Comparison of ENCODE assay signal across 1 cellular context in the genomic region with DNA sequence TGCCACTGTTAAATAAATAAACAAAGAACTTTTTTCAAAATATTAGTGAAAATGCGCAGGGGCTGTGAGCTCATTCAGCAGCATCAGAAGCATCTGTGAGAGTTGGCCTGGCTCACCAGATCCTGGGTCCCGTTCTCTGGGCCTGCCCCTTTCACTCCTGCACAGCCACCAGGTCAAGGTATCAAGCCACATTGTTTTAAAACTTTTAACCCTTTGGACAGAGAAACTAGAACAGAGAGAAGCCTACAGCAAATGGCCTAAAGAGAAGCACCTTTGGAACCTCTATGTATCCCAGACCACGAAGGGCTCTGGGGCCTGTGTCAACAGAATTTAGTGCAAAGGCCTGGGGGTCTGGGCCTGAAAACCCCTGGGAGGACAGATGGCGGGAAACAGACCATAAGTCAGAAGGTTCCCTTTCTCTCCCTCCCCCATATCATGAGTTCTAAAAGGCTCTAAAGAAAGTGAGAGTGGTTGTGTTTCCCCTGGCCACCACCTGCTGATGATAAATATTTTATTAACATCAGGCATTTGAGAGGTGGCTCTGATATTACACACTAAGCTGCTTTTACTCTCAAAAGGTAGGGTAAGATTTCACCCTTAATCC.
TF ChIP-seq lines count a peak whose summit lies in the region.

No MANE protein-coding gene starts in this region.

TF ChIP-seq in WTC11, 78 proteins besides CTCF, POLR2A, EP300 and RAD21 (continued from another document):
- TF ChIP-seq, protein P1, sequence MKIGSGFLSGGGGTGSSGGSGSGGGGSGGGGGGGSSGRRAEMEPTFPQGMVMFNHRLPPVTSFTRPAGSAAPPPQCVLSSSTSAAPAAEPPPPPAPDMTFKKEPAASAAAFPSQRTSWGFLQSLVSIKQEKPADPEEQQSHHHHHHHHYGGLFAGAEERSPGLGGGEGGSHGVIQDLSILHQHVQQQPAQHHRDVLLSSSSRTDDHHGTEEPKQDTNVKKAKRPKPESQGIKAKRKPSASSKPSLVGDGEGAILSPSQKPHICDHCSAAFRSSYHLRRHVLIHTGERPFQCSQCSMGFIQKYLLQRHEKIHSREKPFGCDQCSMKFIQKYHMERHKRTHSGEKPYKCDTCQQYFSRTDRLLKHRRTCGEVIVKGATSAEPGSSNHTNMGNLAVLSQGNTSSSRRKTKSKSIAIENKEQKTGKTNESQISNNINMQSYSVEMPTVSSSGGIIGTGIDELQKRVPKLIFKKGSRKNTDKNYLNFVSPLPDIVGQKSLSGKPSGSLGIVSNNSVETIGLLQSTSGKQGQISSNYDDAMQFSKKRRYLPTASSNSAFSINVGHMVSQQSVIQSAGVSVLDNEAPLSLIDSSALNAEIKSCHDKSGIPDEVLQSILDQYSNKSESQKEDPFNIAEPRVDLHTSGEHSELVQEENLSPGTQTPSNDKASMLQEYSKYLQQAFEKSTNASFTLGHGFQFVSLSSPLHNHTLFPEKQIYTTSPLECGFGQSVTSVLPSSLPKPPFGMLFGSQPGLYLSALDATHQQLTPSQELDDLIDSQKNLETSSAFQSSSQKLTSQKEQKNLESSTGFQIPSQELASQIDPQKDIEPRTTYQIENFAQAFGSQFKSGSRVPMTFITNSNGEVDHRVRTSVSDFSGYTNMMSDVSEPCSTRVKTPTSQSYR (CRISPR knock-in tag; IDR thresholded peaks at IDR 0.05): no peak
- TF ChIP-seq GABPB1 (CRISPR knock-in tag; IDR thresholded peaks at IDR 0.05) (no peak), ZNF263 (CRISPR knock-in tag; IDR thresholded peaks at IDR 0.05; ENCODE audit: low read depth) (no peak), ETV6 (CRISPR knock-in tag; IDR thresholded peaks at IDR 0.05) (no peak), ZNF317 (CRISPR knock-in tag; IDR thresholded peaks at IDR 0.05; ENCODE audit: borderline replicate concordance, low read depth) (no peak), IRF2 (CRISPR knock-in tag; IDR thresholded peaks at IDR 0.05; ENCODE audit: borderline replicate concordance, low read depth) (no peak), ZNF416 (CRISPR knock-in tag; IDR thresholded peaks at IDR 0.05) (no peak), ZNF423 (CRISPR knock-in tag; IDR thresholded peaks at IDR 0.05) (no peak), CBFB (CRISPR knock-in tag; IDR thresholded peaks at IDR 0.05; ENCODE audit: low read depth) (no peak), GTF2I (CRISPR knock-in tag; conservative IDR thresholded peaks at IDR 0.05) (no peak), GRHL2 (CRISPR knock-in tag; IDR thresholded peaks at IDR 0.05; ENCODE audit: insufficient replicate concordance, severe bottlenecking) (no peak), TP53 (CRISPR knock-in tag; IDR thresholded peaks at IDR 0.05) (no peak)
- TF ChIP-seq, protein P2, sequence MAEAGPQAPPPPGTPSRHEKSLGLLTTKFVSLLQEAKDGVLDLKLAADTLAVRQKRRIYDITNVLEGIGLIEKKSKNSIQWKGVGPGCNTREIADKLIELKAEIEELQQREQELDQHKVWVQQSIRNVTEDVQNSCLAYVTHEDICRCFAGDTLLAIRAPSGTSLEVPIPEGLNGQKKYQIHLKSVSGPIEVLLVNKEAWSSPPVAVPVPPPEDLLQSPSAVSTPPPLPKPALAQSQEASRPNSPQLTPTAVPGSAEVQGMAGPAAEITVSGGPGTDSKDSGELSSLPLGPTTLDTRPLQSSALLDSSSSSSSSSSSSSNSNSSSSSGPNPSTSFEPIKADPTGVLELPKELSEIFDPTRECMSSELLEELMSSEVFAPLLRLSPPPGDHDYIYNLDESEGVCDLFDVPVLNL (CRISPR knock-in tag; IDR thresholded peaks at IDR 0.05; ENCODE audit: borderline replicate concordance, low read depth): no peak
- TF ChIP-seq, protein P3, sequence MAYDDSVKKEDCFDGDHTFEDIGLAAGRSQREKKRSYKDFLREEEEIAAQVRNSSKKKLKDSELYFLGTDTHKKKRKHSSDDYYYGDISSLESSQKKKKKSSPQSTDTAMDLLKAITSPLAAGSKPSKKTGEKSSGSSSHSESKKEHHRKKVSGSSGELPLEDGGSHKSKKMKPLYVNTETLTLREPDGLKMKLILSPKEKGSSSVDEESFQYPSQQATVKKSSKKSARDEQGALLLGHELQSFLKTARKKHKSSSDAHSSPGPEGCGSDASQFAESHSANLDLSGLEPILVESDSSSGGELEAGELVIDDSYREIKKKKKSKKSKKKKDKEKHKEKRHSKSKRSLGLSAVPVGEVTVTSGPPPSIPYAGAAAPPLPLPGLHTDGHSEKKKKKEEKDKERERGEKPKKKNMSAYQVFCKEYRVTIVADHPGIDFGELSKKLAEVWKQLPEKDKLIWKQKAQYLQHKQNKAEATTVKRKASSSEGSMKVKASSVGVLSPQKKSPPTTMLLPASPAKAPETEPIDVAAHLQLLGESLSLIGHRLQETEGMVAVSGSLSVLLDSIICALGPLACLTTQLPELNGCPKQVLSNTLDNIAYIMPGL (CRISPR knock-in tag; IDR thresholded peaks at IDR 0.05): no peak
TF ChIP-seq in WTC11: peak in this region for 0.
